Comparison of ENCODE assay signal across 26 cellular contexts in genomic region chr7:20520530-20520929, GRCh38.
"Had no signal": no experiment of that assay in that cellular context is flagged by ENCODE, and none has a peak within 500 bp of the region (broad histone marks: within the 10 kb centered on the region; RNA-seq: fewer than 3 reads in every experiment).

No MANE protein-coding gene starts in this region.

- H3K4me1 ChIP-seq: esophagus squamous epithelium, gastrocnemius medialis, heart right ventricle, left lung, lower lobe of right lung had no signal

- FAIRE-seq: endometrium, islet of Langerhans, keratinocyte had no signal

- ATAC-seq: effector memory CD8-positive, alpha-beta T cell; esophagus mucosa; gastrocnemius medialis; heart right ventricle; left cardiac atrium; left lung; left ventricle myocardium superior; mucosa of descending colon; naive thymus-derived CD8-positive, alpha-beta T cell had no signal

- H3K36me3 ChIP-seq: esophagus squamous epithelium, gastrocnemius medialis, heart right ventricle, left lung, lower lobe of right lung had no signal

- H3K4me3 ChIP-seq: esophagus squamous epithelium, gastrocnemius medialis, heart right ventricle, left lung, lower lobe of right lung, mucosa of descending colon had no signal

- H3K27me3 ChIP-seq: esophagus squamous epithelium, gastrocnemius medialis, left lung had no signal

- H3K9me3 ChIP-seq: esophagus squamous epithelium, gastrocnemius medialis, lower lobe of right lung, mucosa of descending colon had no signal

- DNase-seq: cortex of kidney; effector CD8-positive, alpha-beta T cell; effector memory CD8-positive, alpha-beta T cell; endodermal cell; erythroblast; esophagus squamous epithelium; foreskin fibroblast; foreskin melanocyte; gastrocnemius medialis; glutamatergic neuron; head of caudate nucleus; heart right ventricle; hippocampal formation; left cardiac atrium; left lung; left ventricle myocardium superior; lower lobe of right lung; mesenchymal stem cell; mucosa of descending colon; naive B cell; naive thymus-derived CD8-positive, alpha-beta T cell had no signal

- H3K27ac ChIP-seq: epithelial cell of prostate, esophagus squamous epithelium, gastrocnemius medialis, heart right ventricle, left lung, lower lobe of right lung had no signal
